ENCODE assay signal across 22 cellular contexts in the genomic region with DNA sequence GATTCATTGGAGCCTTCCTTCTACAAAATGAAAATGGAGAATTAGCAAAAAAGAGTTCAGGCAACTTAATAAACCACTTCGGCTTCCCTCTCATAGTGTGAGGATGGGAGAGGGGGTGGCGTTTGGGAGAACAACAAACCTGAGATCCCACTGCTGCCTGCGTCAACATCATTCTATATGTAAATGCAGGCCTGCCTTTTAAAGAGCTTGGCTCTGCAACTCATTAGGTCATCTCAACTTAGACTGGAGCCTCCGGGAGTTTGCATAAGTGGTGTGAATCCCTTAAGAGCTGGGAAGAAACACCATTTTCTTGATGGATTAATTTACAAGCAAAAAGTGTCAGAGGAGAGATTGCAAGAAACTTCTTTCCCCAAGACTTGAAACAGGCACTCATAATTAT.
"Had no signal": no experiment of that assay in that cellular context is flagged by ENCODE, and none has a peak within 500 bp of the region (broad histone marks: within the 10 kb centered on the region; RNA-seq: fewer than 3 reads in every experiment).

No MANE protein-coding gene starts in this region.

- H3K27ac ChIP-seq: coronary artery, esophagus muscularis mucosa, gastrocnemius medialis, heart right ventricle, neutrophil, psoas muscle, spleen, testis, tibial nerve had no signal

- H3K27ac Mint-ChIP-seq: naive thymus-derived CD8-positive, alpha-beta T cell; stimulated activated memory B cell treated with anti-CD40 and anti-IgM and Interleukin-4, amounts not matched to agents 10 μg/mL and 1 μg/mL and 100 μg/mL, for 72 hours; stimulated activated naive CD8-positive, alpha-beta T cell treated with anti-CD3 and anti-CD28 coated beads, Interleukin-15, Interleukin-2, amounts not matched to agents 100 ng/mL and 50 ng/mL, for 24 hours had no signal

- H3K36me3 Mint-ChIP-seq: naive thymus-derived CD8-positive, alpha-beta T cell; stimulated activated memory B cell treated with anti-CD40 and anti-IgM and Interleukin-4, amounts not matched to agents 10 μg/mL and 1 μg/mL and 100 μg/mL, for 72 hours had no signal

- DNase-seq: effector CD4-positive, alpha-beta T cell; gastrocnemius medialis; heart right ventricle; kidney glomerular epithelial cell; mammary epithelial cell; mucosa of descending colon; naive thymus-derived CD8-positive, alpha-beta T cell; psoas muscle; retina; spleen; stimulated activated CD4-positive, alpha-beta T cell treated with anti-CD3 and anti-CD28 coated beads, Interleukin-15, amount 100 ng/mL, for 24 hours; stimulated activated CD4-positive, alpha-beta T cell treated with anti-CD3 and anti-CD28 coated beads, Interleukin-1b, Interleukin-23, amount 100 ng/mL, for 48 hours; stimulated activated CD4-positive, alpha-beta T cell treated with anti-CD3 and anti-CD28 coated beads, Interleukin-4, amount 100 ng/mL, for 24 hours; testis had no signal

- H3K4me1 ChIP-seq: esophagus muscularis mucosa, gastrocnemius medialis, heart right ventricle, psoas muscle, spleen, testis, tibial nerve had no signal

- H3K9me3 Mint-ChIP-seq: stimulated activated naive CD8-positive, alpha-beta T cell treated with anti-CD3 and anti-CD28 coated beads, Interleukin-15, Interleukin-2, amounts not matched to agents 100 ng/mL and 50 ng/mL, for 24 hours had no signal

- ATAC-seq: gastrocnemius medialis; heart right ventricle; left lobe of liver; mucosa of descending colon; naive thymus-derived CD8-positive, alpha-beta T cell; psoas muscle; sciatic nerve; stimulated activated memory B cell treated with anti-CD40 and anti-IgM and Interleukin-4, amounts not matched to agents 10 μg/mL and 1 μg/mL and 100 μg/mL, for 72 hours had no signal

- H3K4me3 ChIP-seq: coronary artery, esophagus muscularis mucosa, gastrocnemius medialis, heart right ventricle, mucosa of descending colon, psoas muscle, spleen, testis, tibial nerve had no signal

- H3K27me3 ChIP-seq: esophagus muscularis mucosa, gastrocnemius medialis, heart right ventricle, neutrophil, spleen, testis, tibial nerve had no signal

- H3K36me3 ChIP-seq: esophagus muscularis mucosa, gastrocnemius medialis, heart right ventricle, neutrophil, spleen, tibial nerve had no signal

- H3K4me3 Mint-ChIP-seq: naive thymus-derived CD8-positive, alpha-beta T cell; stimulated activated memory B cell treated with anti-CD40 and anti-IgM and Interleukin-4, amounts not matched to agents 10 μg/mL and 1 μg/mL and 100 μg/mL, for 72 hours; stimulated activated naive CD8-positive, alpha-beta T cell treated with anti-CD3 and anti-CD28 coated beads, Interleukin-15, Interleukin-2, amounts not matched to agents 100 ng/mL and 50 ng/mL, for 24 hours had no signal

- H3K4me1 Mint-ChIP-seq: naive thymus-derived CD8-positive, alpha-beta T cell; stimulated activated memory B cell treated with anti-CD40 and anti-IgM and Interleukin-4, amounts not matched to agents 10 μg/mL and 1 μg/mL and 100 μg/mL, for 72 hours had no signal

- H3K9me3 ChIP-seq: esophagus muscularis mucosa, gastrocnemius medialis, heart right ventricle, mucosa of descending colon, neutrophil, psoas muscle, spleen, testis, tibial nerve had no signal
